In genomic region chr15:69758291-69758771, GRCh38 we compare ENCODE assay signal across 11 cellular contexts.
DNase-seq lines count a peak whose midpoint lies in the region; ATAC-seq and TF ChIP-seq lines count a peak whose summit lies in the region.
"Had no signal": no experiment of that assay in that cellular context is flagged by ENCODE, and none has a peak within 500 bp of the region (broad histone marks: within the 10 kb centered on the region; RNA-seq: fewer than 3 reads in every experiment).

No MANE protein-coding gene starts in this region.

- peaks cover 27% of the 10 kb centered on the region for H3K27me3 Mint-ChIP-seq in CD4-positive, CD25-positive, alpha-beta regulatory T cell
- H3K27me3 Mint-ChIP-seq in activated naive CD8-positive, alpha-beta T cell treated with anti-CD3 and anti-CD28 coated beads, Interleukin-2, amount 10 ng/mL, durations not matched to agents 7 days and 5 days: peaks cover 2% of the 10 kb centered on the region
- no peaks in the 10 kb centered on the region for H3K27me3 Mint-ChIP-seq in naive B cell

- no peak overlapping the region for H4K91ac ChIP-seq in IMR-90 (ENCODE audit: insufficient read depth, low read depth, low read length)

- WGBS in IMR-90 (ENCODE audit: extremely low coverage in 2 of 2, insufficient read length in 1 of 2), 2 experiments: no CpG with 5 or more reads among the region's 2 CpGs

- no peak for TF ChIP-seq CTCF in IMR-90 (conservative IDR thresholded peaks at IDR 0.05; ENCODE audit: low read depth, low read length)

- no peak overlapping the region for H3K23ac ChIP-seq in IMR-90 (ENCODE audit: low read depth, low read length)

- peak overlapping the region; percentile 45; the same call in 1 of the 3 replicates for H2BK15ac ChIP-seq in IMR-90 (ENCODE audit: low read depth, low read length)

- peak overlapping the region; percentile 54; the same call in 1 of the 2 replicates for H2BK20ac ChIP-seq in IMR-90 (ENCODE audit: low read depth, low read length)

- peaks cover 7% of the 10 kb centered on the region for H3K27me3 ChIP-seq in CD4-positive, CD25-positive, alpha-beta regulatory T cell (ENCODE audit: control insufficient read depth, insufficient read depth, low read length)
- peaks cover 2% of the 10 kb centered on the region for H3K27me3 ChIP-seq in IMR-90 (ENCODE audit: control insufficient read depth, insufficient read depth, low read length)

- H3K9ac ChIP-seq in IMR-90 (ENCODE audit: low read depth, low read length): no peak overlapping the region

- peak overlapping the region in 2 of 3 donors; percentile 57 to 76 for H3K27ac Mint-ChIP-seq in CD4-positive, CD25-positive, alpha-beta regulatory T cell
- peak overlapping the region; percentile 84 for H3K27ac Mint-ChIP-seq in activated naive CD8-positive, alpha-beta T cell treated with anti-CD3 and anti-CD28 coated beads, Interleukin-2, amount 10 ng/mL, durations not matched to agents 7 days and 5 days
- H3K27ac Mint-ChIP-seq in naive B cell: peak overlapping the region in 5 of 6 donors; percentile 71 to 89 (median 83)
- H3K27ac Mint-ChIP-seq: nephron progenitor cell had no signal

- POLR2A ChIA-PET in IMR-90 (lab: Charles Lee; ENCODE audit: unreplicated experiment): no interaction called here
- POLR2A ChIA-PET in activated naive CD8-positive, alpha-beta T cell treated with anti-CD3 and anti-CD28 coated beads, Interleukin-2, amount 10 ng/mL, durations not matched to agents 7 days and 5 days (lab: Charles Lee): interaction anchor here (1.0 to 1.9 kb wide), 7 partner anchors 15 to 689 kb away, joined by 3 to 8 read pairs (median 4); partner anchors contain the start of gene TLE3

- no peaks in the 10 kb centered on the region for H3K36me3 ChIP-seq in CD4-positive, CD25-positive, alpha-beta regulatory T cell (ENCODE audit: control insufficient read depth, insufficient read depth, low read length)
- H3K36me3 ChIP-seq in IMR-90 (ENCODE audit: control insufficient read depth, insufficient read depth, low read length): no peaks in the 10 kb centered on the region

- peaks cover 74% of the 10 kb centered on the region for H3K4me1 ChIP-seq in CD4-positive, CD25-positive, alpha-beta regulatory T cell (ENCODE audit: control insufficient read depth, insufficient read depth, low read length, poor library complexity, severe bottlenecking)
- peaks cover 12% of the 10 kb centered on the region for H3K4me1 ChIP-seq in IMR-90 (ENCODE audit: control insufficient read depth, insufficient read depth, low read length)

- H3K4me1 Mint-ChIP-seq in CD4-positive, CD25-positive, alpha-beta regulatory T cell: peaks cover 40 to 88% (median 76%) of the 10 kb centered on the region in 4 donors
- H3K4me1 Mint-ChIP-seq in activated naive CD8-positive, alpha-beta T cell treated with anti-CD3 and anti-CD28 coated beads, Interleukin-2, amount 10 ng/mL, durations not matched to agents 7 days and 5 days: peaks cover 84% of the 10 kb centered on the region
- H3K4me1 Mint-ChIP-seq in naive B cell: peaks cover 73 to 91% (median 85%) of the 10 kb centered on the region in 3 donors

- TF ChIP-seq POLR2A in IMR-90 (IDR thresholded peaks at IDR 0.05; ENCODE audit: low read depth, low read length): no peak

- no peak overlapping the region for H3K18ac ChIP-seq in IMR-90 (ENCODE audit: low read depth, low read length)

- H3K79me1 ChIP-seq in IMR-90 (ENCODE audit: low read depth in 1 of 2, low read length in 2 of 2): no peaks in the 10 kb centered on the region

- H3K4me2 ChIP-seq in IMR-90 (ENCODE audit: low read depth, low read length): no peak overlapping the region

- H4K5ac ChIP-seq in IMR-90 (ENCODE audit: low read depth, low read length): no peak overlapping the region

- H2AK5ac ChIP-seq in IMR-90 (ENCODE audit: low read depth, low read length): peak overlapping the region; percentile 44; the same call in 1 of the 2 replicates

- peaks cover 7% of the 10 kb centered on the region for H3K9me1 ChIP-seq in IMR-90 (ENCODE audit: insufficient read depth, low read length)

- no peak for ATAC-seq in CD4-positive, CD25-positive, alpha-beta regulatory T cell (ENCODE audit: low read depth in 2 of 2)
- ATAC-seq in IMR-90 (ENCODE audit: low read depth) (peak; percentile 28), naive B cell (ENCODE audit: low read depth in 2 of 2) (no peak), HG03442 (IDR thresholded peaks at IDR 0.05; ENCODE audit: unreplicated experiment) (no peak)
- no peak for ATAC-seq in activated naive CD8-positive, alpha-beta T cell treated with anti-CD3 and anti-CD28 coated beads, Interleukin-2, amount 10 ng/mL, durations not matched to agents 7 days and 5 days (ENCODE audit: low read depth)

- CTCF ChIA-PET in IMR-90 (lab: Yijun Ruan, JAX): no interaction called here

- peak overlapping the region in 1 of 2 experiments; percentile 73; a peak in 1 of 4 replicates for H4K8ac ChIP-seq in IMR-90 (ENCODE audit: low read depth in 2 of 2, low read length in 2 of 2)

- peak overlapping the region; percentile 28 to 77 (median 74) for H3K4me3 Mint-ChIP-seq in CD4-positive, CD25-positive, alpha-beta regulatory T cell
- H3K4me3 Mint-ChIP-seq in activated naive CD8-positive, alpha-beta T cell treated with anti-CD3 and anti-CD28 coated beads, Interleukin-2, amount 10 ng/mL, durations not matched to agents 7 days and 5 days: peak overlapping the region; percentile 71
- peak overlapping the region in 4 of 8 donors; percentile 8 to 62 (median 58) for H3K4me3 Mint-ChIP-seq in naive B cell
- H3K4me3 Mint-ChIP-seq: nephron progenitor cell had no signal

- BruUV-seq in IMR-90 (replicated peaks; lab: Mats Ljungman, UMichigan): no TSS peak

- in situ Hi-C loops in IMR-90 (cut with MboI; ENCODE audit: low sequenced_read_pairs): no loop called here

- no peak for TF ChIP-seq RAD21 in IMR-90 (IDR thresholded peaks at IDR 0.05; ENCODE audit: low read length)

- H3K27ac ChIP-seq in CD4-positive, CD25-positive, alpha-beta regulatory T cell (ENCODE audit: insufficient read depth, low read length, poor library complexity, severe bottlenecking): no peak overlapping the region
- no peak overlapping the region for H3K27ac ChIP-seq in IMR-90 (ENCODE audit: insufficient read depth, low read length)

- peak overlapping the region; percentile 43; the same call in 1 of the 2 replicates for H3K14ac ChIP-seq in IMR-90 (replicated peaks; ENCODE audit: low read depth, low read length)

- peak overlapping the region; percentile 56 for H3K4me3 ChIP-seq in CD4-positive, CD25-positive, alpha-beta regulatory T cell (ENCODE audit: low read depth, low read length)
- no peak overlapping the region for H3K4me3 ChIP-seq in IMR-90 (ENCODE audit: insufficient read depth, low read depth, low read length)

- no peaks in the 10 kb centered on the region for H3K36me3 Mint-ChIP-seq in CD4-positive, CD25-positive, alpha-beta regulatory T cell
- peaks cover 23% of the 10 kb centered on the region for H3K36me3 Mint-ChIP-seq in activated naive CD8-positive, alpha-beta T cell treated with anti-CD3 and anti-CD28 coated beads, Interleukin-2, amount 10 ng/mL, durations not matched to agents 7 days and 5 days
- H3K36me3 Mint-ChIP-seq in naive B cell: peaks cover 0 to 1% of the 10 kb centered on the region in 2 donors

- no peak overlapping the region for H2AK9ac ChIP-seq in IMR-90 (replicated peaks; ENCODE audit: low read depth, low read length, poor library complexity)

- peak overlapping the region; percentile 67; the same call in 1 of the 2 replicates for H2BK120ac ChIP-seq in IMR-90 (ENCODE audit: low read depth, low read length)

- intact Hi-C loops in IMR-90 (cut with micrococcal nuclease): no loop called here

- DNase-seq in CD4-positive, CD25-positive, alpha-beta regulatory T cell: no peak
- DNase-seq in IMR-90: peak; percentile 21
- no peak for DNase-seq in activated naive CD8-positive, alpha-beta T cell treated with anti-CD3 and anti-CD28 coated beads, Interleukin-2, amount 10 ng/mL, durations not matched to agents 7 days and 5 days
- no peak for DNase-seq in naive B cell
- DNase-seq in NCI-H446 (lab: John Stamatoyannopoulos, UW): no peak
- no peak for DNase-seq in NCI-H1930 (lab: John Stamatoyannopoulos, UW)
- DNase-seq in stimulated activated naive CD4-positive, alpha-beta T cell (lab: John Stamatoyannopoulos, UW): no peak
- DNase-seq: cerebellar nuclear complex, NCI-H1092, nephron progenitor cell had no signal

- H3K9me3 ChIP-seq in CD4-positive, CD25-positive, alpha-beta regulatory T cell (ENCODE audit: control insufficient read depth in 2 of 2, low read length in 2 of 2): peaks cover 14 to 15% of the 10 kb centered on the region in 2 experiments
- peaks cover 1% of the 10 kb centered on the region for H3K9me3 ChIP-seq in IMR-90 (ENCODE audit: control insufficient read depth, insufficient read depth, low read length)

- no peak overlapping the region for H2BK5ac ChIP-seq in IMR-90 (ENCODE audit: low read depth, low read length, poor library complexity, severe bottlenecking)

- dilution Hi-C loops in IMR-90 (cut with HindIII; ENCODE audit: low sequenced_read_pairs, unreplicated experiment): no loop called here

- peaks cover 0 to 5% (median 4%) of the 10 kb centered on the region in 7 donors for H3K9me3 Mint-ChIP-seq in CD4-positive, CD25-positive, alpha-beta regulatory T cell
- peaks cover 8% of the 10 kb centered on the region for H3K9me3 Mint-ChIP-seq in activated naive CD8-positive, alpha-beta T cell treated with anti-CD3 and anti-CD28 coated beads, Interleukin-2, amount 10 ng/mL, durations not matched to agents 7 days and 5 days
- H3K9me3 Mint-ChIP-seq in naive B cell: peaks cover 4 to 12% (median 6%) of the 10 kb centered on the region in 7 donors

- no peak overlapping the region for H3K56ac ChIP-seq in IMR-90 (ENCODE audit: extremely low read depth, insufficient read depth, low read length)

- peaks cover 4% of the 10 kb centered on the region; the same call in 1 of the 2 replicates for H4K20me1 ChIP-seq in IMR-90 (ENCODE audit: insufficient read depth, low read length)

- H2AFZ ChIP-seq in IMR-90 (replicated peaks; ENCODE audit: low read length, poor library complexity): no peak overlapping the region

- H3K4ac ChIP-seq in IMR-90 (ENCODE audit: low read depth, low read length): peak overlapping the region; percentile 67

TF ChIP-seq in IMR-90, 13 proteins besides CTCF, POLR2A, EP300 and RAD21 (continues in another document):
- TF ChIP-seq CHD1 (IDR thresholded peaks at IDR 0.05; ENCODE audit: low read depth, low read length): no peak
- TF ChIP-seq MAZ (IDR thresholded peaks at IDR 0.05; ENCODE audit: borderline replicate concordance, low read depth, low read length): no peak
- no peak for TF ChIP-seq MXI1 (IDR thresholded peaks at IDR 0.05; ENCODE audit: borderline replicate concordance, low read depth, low read length)
- no peak for TF ChIP-seq MAFK (IDR thresholded peaks at IDR 0.05; ENCODE audit: low read depth, low read length)
- no peak for TF ChIP-seq SMC3 (IDR thresholded peaks at IDR 0.05; ENCODE audit: low read depth, low read length)
- no peak for TF ChIP-seq NFE2L2 (IDR thresholded peaks at IDR 0.05; ENCODE audit: low read depth, low read length)
- TF ChIP-seq BHLHE40 (IDR thresholded peaks at IDR 0.05; ENCODE audit: low read depth, low read length): no peak
- no peak for TF ChIP-seq CEBPB (IDR thresholded peaks at IDR 0.05; ENCODE audit: low read depth, low read length)
- no peak for TF ChIP-seq RCOR1 (IDR thresholded peaks at IDR 0.05; ENCODE audit: insufficient replicate concordance, low read length)
- no peak for TF ChIP-seq RFX5 (IDR thresholded peaks at IDR 0.05; ENCODE audit: low read depth, low read length)
